In the genomic region with DNA sequence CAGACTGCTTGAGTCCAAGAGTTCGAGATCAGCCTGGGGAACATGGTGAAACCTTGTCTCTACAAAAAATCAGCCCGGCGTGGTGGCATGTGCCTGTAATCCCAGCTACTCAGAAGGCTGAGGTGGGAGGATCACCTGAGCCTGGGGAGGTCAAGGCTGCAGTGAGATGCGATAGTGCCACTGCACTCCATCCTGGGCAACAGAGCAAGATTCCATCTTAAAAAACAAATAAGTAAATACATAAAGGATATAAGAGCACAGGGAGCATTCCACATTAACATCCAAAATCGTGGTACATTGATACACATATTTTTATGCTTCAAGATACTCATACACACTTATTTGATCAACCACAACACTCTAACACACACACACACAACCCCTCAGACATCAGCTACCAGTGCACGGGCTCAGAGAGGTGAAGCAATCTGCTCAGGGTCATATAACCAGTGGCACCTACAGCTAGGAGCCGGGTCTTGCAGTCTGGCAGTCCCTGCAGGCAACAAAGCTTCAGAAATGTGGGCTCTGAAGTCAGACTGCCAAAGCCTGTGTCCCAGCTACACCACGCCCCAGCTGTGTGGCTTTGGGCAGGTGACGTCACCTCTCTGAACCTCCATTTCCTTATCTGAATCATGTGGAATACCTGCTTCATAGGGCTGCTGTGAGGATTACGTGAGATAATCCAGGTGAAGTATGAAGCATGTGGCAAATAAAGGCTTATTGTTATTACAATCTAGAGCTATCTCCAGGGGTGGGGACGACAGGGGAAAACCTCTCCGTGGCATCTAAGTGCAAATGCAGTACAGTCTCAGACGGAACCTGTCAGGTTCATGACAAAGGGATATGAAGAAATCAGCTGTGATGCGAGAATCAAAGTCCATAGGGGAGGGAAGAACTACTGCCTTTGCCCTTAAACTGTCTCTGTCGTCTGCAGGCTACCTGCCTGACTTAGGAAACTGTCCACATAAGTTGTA, we compare ENCODE assay signal across 10 cellular contexts. TPM values are rescaled to one million over a fixed set of nuclear protein-coding genes. Genes with fewer than 3 reads are reported as not detected.
DNase-seq lines count a peak whose midpoint lies in the region; ATAC-seq and TF ChIP-seq lines count a peak whose summit lies in the region.
"Had no signal": no experiment of that assay in that cellular context is flagged by ENCODE, and none has a peak within 500 bp of the region (broad histone marks: within the 10 kb centered on the region; RNA-seq: fewer than 3 reads in every experiment).

No MANE protein-coding gene starts in this region.

- H3K27ac ChIP-seq in mammary epithelial cell (ENCODE audit: insufficient read depth, low read depth, low read length): no peak overlapping the region
- no peak overlapping the region for H3K27ac ChIP-seq in sigmoid colon

- BruUV-seq in mammary epithelial cell (replicated peaks; lab: Mats Ljungman, UMichigan): no TSS peak

- H3K4me1 ChIP-seq in mammary epithelial cell (ENCODE audit: insufficient read depth, low read length): peaks cover 42% of the 10 kb centered on the region
- H3K4me1 ChIP-seq in sigmoid colon: peaks cover 0 to 12% (median 12%) of the 10 kb centered on the region in 4 donors

- H3K9ac ChIP-seq in mammary epithelial cell (ENCODE audit: insufficient read depth, low read length): no peak overlapping the region

- TF ChIP-seq POLR2A in sigmoid colon (IDR thresholded peaks at IDR 0.05): peak in 1 of 2 donors; percentile 12

- 54% methylated on average over 15 of the region's 15 CpGs for WGBS in mammary epithelial cell (ENCODE audit: low coverage, missing lambda C conversion rate)
- 29 to 53% methylated on average over 15 of the region's 15 CpGs for WGBS in sigmoid colon, 2 donors

- TF ChIP-seq EP300 in sigmoid colon (IDR thresholded peaks at IDR 0.05): no peak

- CTCF ChIA-PET in mammary epithelial cell (lab: Charles Lee; ENCODE audit: low non-redundant PET): no interaction called here

- in situ Hi-C loops in mammary epithelial cell (cut with MboI; ENCODE audit: low sequenced_read_pairs in 2 of 2): no loop called here

- H3K4me2 ChIP-seq in mammary epithelial cell (ENCODE audit: insufficient read depth, low read depth, low read length): peak overlapping the region; percentile 3

- H3K4me3 ChIP-seq in mammary epithelial cell (replicated peaks in 1 of 3; ENCODE audit: insufficient read depth in 1 of 3, low read depth in 2 of 3, low read length in 3 of 3) (no peak overlapping the region), sigmoid colon (no peak overlapping the region)

- no peaks in the 10 kb centered on the region for H3K27me3 ChIP-seq in mammary epithelial cell (ENCODE audit: insufficient read depth, low read length)
- peaks cover 26 to 78% (median 60%) of the 10 kb centered on the region in 3 donors for H3K27me3 ChIP-seq in sigmoid colon

- H2AFZ ChIP-seq in mammary epithelial cell (ENCODE audit: low read depth, low read length): peak overlapping the region; percentile 23

- no peak for ATAC-seq in GM18861 (IDR thresholded peaks at IDR 0.05; ENCODE audit: unreplicated experiment)
- ATAC-seq in HG03469 (IDR thresholded peaks at IDR 0.05; ENCODE audit: unreplicated experiment): no peak

- peak; percentile 75 for DNase-seq in ELF-1 (ENCODE audit: low read depth, low spot score)
- DNase-seq in T-helper 9 cell: peak; percentile 72
- DNase-seq in mammary epithelial cell: peak; percentile 93
- DNase-seq in stimulated activated CD4-positive, alpha-beta T cell treated with anti-CD3 and anti-CD28 coated beads, Interleukin-15, amount 100 ng/mL, for 48 hours (ENCODE audit: low read depth in 2 of 2): peak; percentile 50 to 62
- no peak for DNase-seq in GM20000 (ENCODE audit: low spot score)
- no peak for DNase-seq in sigmoid colon

- H4K20me1 ChIP-seq in mammary epithelial cell (ENCODE audit: insufficient read depth, low read length): no peaks in the 10 kb centered on the region

- H3K36me3 ChIP-seq in mammary epithelial cell (ENCODE audit: insufficient read depth, low read length) (no peaks in the 10 kb centered on the region), sigmoid colon (no peaks in the 10 kb centered on the region)

- no peaks in the 10 kb centered on the region for H3K9me3 ChIP-seq in mammary epithelial cell (replicated peaks; ENCODE audit: insufficient read depth, low read length)
- no peaks in the 10 kb centered on the region for H3K9me3 ChIP-seq in sigmoid colon

- intact Hi-C loops in mammary epithelial cell (cut with micrococcal nuclease): loop anchor here (1.0 kb wide), 1 partner anchor 22 kb away; no protein-coding TSS in a partner anchor
- intact Hi-C loops in sigmoid colon (cut with DNase I): no loop called here

- dilution Hi-C loops in mammary epithelial cell (cut with HindIII; ENCODE audit: low sequenced_read_pairs): loop anchor here (5.0 kb wide), 1 partner anchor 34 kb away; no protein-coding TSS in a partner anchor

- H3K79me2 ChIP-seq in mammary epithelial cell (ENCODE audit: insufficient read depth, low read length): no peaks in the 10 kb centered on the region

- TF ChIP-seq CTCF in mammary epithelial cell (conservative IDR thresholded peaks at IDR 0.05 in 1 of 2, IDR thresholded peaks at IDR 0.05 in 1 of 2; ENCODE audit: extremely low read depth in 1 of 2, insufficient read depth in 1 of 2, low read depth in 1 of 2, low read length in 2 of 2) (no peak), GM20000 (IDR thresholded peaks at IDR 0.05; ENCODE audit: extremely low read depth, missing control alignments) (no peak), sigmoid colon (IDR thresholded peaks at IDR 0.05) (no peak)

RNA-seq across cellular contexts. Expression of a gene that starts 4.8 kb away (rescaled TPM):
- 10 to 100 TPM in 1 of 2 donors, 1 to 10 TPM in 1; 2.2 to 11.0 TPM for total RNA-seq in mammary epithelial cell
- polyA plus RNA-seq in mammary epithelial cell: 4.5 TPM
- polyA minus RNA-seq in mammary epithelial cell: 26.9 TPM
- 1 to 10 TPM in 1 of 4 donors, under 1 TPM in 1, not detected in 2; 0.55 to 1.8 TPM for total RNA-seq in sigmoid colon
- 10 to 100 TPM; 13.8 to 21.0 (median 19.9) TPM for polyA plus RNA-seq in sigmoid colon
- total RNA-seq: myocyte had no signal

RNA-seq across cellular contexts. Expression of a gene that starts 13.9 kb away (rescaled TPM):
- total RNA-seq in mammary epithelial cell (not detected), sigmoid colon (not detected)
- polyA plus RNA-seq in mammary epithelial cell (not detected), sigmoid colon (under 1 TPM in 1 of 3 donors, not detected in 2; 0.52 TPM)
- not detected for polyA minus RNA-seq in mammary epithelial cell
- total RNA-seq: myocyte had no signal

RNA-seq across cellular contexts. Expression of a gene that starts 40.9 kb away (rescaled TPM):
- not detected for total RNA-seq in mammary epithelial cell
- polyA plus RNA-seq in mammary epithelial cell: 0.27 TPM
- polyA minus RNA-seq in mammary epithelial cell: not detected
- 1 to 10 TPM in 2 of 4 donors, not detected in 2; 1.6 to 5.7 TPM for total RNA-seq in sigmoid colon
- 100 to 1,000 TPM in 1 of 3 donors, 10 to 100 TPM in 2; 19.8 to 556 (median 41.4) TPM for polyA plus RNA-seq in sigmoid colon
- total RNA-seq: myocyte had no signal

RNA-seq across cellular contexts. Expression of a gene that starts 51.9 kb away (rescaled TPM):
- total RNA-seq in mammary epithelial cell: not detected
- 0.02 TPM for polyA plus RNA-seq in mammary epithelial cell
- polyA minus RNA-seq in mammary epithelial cell: not detected
- not detected for total RNA-seq in sigmoid colon
- polyA plus RNA-seq in sigmoid colon: not detected
- total RNA-seq: myocyte had no signal
- polyA plus RNA-seq: IgD-negative memory B cell had no signal

RNA-seq across cellular contexts. Expression of a gene that starts 52.3 kb away (rescaled TPM):
- 10 to 100 TPM in 1 of 2 donors, 1 to 10 TPM in 1; 6.2 to 12.9 TPM for total RNA-seq in mammary epithelial cell
- 8.5 TPM for polyA plus RNA-seq in mammary epithelial cell
- 4.5 TPM for polyA minus RNA-seq in mammary epithelial cell
- 10 to 100 TPM in 3 of 4 donors, 1 to 10 TPM in 1; 9.8 to 17.7 (median 13.1) TPM for total RNA-seq in sigmoid colon
- 10 to 100 TPM in 1 of 3 donors, 1 to 10 TPM in 2; 3.0 to 22.7 (median 4.2) TPM for polyA plus RNA-seq in sigmoid colon

Comparison
In these comparisons a context has a peak if more than half of its experiments do, and no peak if none do; other contexts are left out.
1. DNase-seq: peak in ELF-1 (single experiment), T-helper 9 cell (single experiment), mammary epithelial cell (single experiment) and stimulated activated CD4-positive, alpha-beta T cell treated with anti-CD3 and anti-CD28 coated beads, Interleukin-15, amount 100 ng/mL, for 48 hours (2 of 2); none in GM20000 (single experiment) and sigmoid colon (single experiment).